ENCODE assay signal across 8 cellular contexts in genomic region chr3:113531826-113532697, GRCh38. TPM values are rescaled to one million over a fixed set of nuclear protein-coding genes. Genes with fewer than 3 reads are reported as not detected.
DNase-seq lines count a peak whose midpoint lies in the region; ATAC-seq, FAIRE-seq and TF ChIP-seq lines count a peak whose summit lies in the region.

Gene SIDT1, plus strand, starts transcription at chr3:113532555. Its CDS starts 467 bp downstream, at chr3:113533022.

- no peaks in the 10 kb centered on the region for H3K9me2 ChIP-seq in PC-9 (ENCODE audit: insufficient read depth)

- TF ChIP-seq CTCF in C4-2B (conservative IDR thresholded peaks at IDR 0.05) (peak; percentile 25; the same call in 1 of the 2 replicates), PC-9 (conservative IDR thresholded peaks at IDR 0.05) (no peak), heart right ventricle (IDR thresholded peaks at IDR 0.05) (peak in 1 of 9 donors; percentile 28)

- ATAC-seq in HG03439 (IDR thresholded peaks at IDR 0.05; ENCODE audit: unreplicated experiment) (peak; percentile 67), heart right ventricle (peak in 7 of 8 donors; percentile 51 to 73 (median 63))

- intact Hi-C loops in PC-9 (cut with micrococcal nuclease; ENCODE audit: unreplicated experiment) (loop anchor here (1.0 kb wide), 1 partner anchor 17 kb away; the partner anchor contains the start of gene SPICE1), heart right ventricle (cut with DNase I) (no loop called here)

- WGBS in heart right ventricle, 2 donors = 8 to 11% methylated on average over 18 of the region's 18 CpGs

- H3K4me3 ChIP-seq in PC-9 = peak within 1 kb of the TSS; percentile 64
- peak within 1 kb of the TSS; percentile 1 to 69 (median 61) for H3K4me3 ChIP-seq in heart right ventricle

- peak within 1 kb of the TSS; percentile 26; the same call in 1 of the 2 replicates for H3K27ac ChIP-seq in C4-2B
- peak within 1 kb of the TSS; percentile 33 for H3K27ac ChIP-seq in PC-9
- H3K27ac ChIP-seq in heart right ventricle = peak within 1 kb of the TSS in 6 of 10 donors; percentile 15 to 84 (median 34)

- peak; percentile 98 for FAIRE-seq in GM19239 (lab: Jason Lieb, UNC)

- no peaks in the 10 kb centered on the region for H3K27me3 ChIP-seq in PC-9 (ENCODE audit: insufficient read depth, low read depth)
- peaks cover 0 to 48% (median 37%) of the 10 kb centered on the region in 7 donors for H3K27me3 ChIP-seq in heart right ventricle

- POLR2A ChIA-PET in PC-9 (lab: Charles Lee; ENCODE audit: unreplicated experiment) = no interaction called here

- H3K4me1 ChIP-seq in PC-9 (replicated peaks; ENCODE audit: insufficient read depth) (peaks cover 32% of the 10 kb centered on the region), heart right ventricle (peaks cover 0 to 18% (median 13%) of the 10 kb centered on the region in 9 donors)

- BruUV-seq in PC-9 (replicated peaks; lab: Mats Ljungman, UMichigan) = no TSS peak

- peak within 1 kb of the TSS; percentile 80 for H2AFZ ChIP-seq in PC-9

- peak within 1 kb of the TSS; percentile 87 for H3K4me2 ChIP-seq in PC-9

- no peaks in the 10 kb centered on the region for H3K79me2 ChIP-seq in PC-9 (ENCODE audit: low read depth)

- CTCF ChIA-PET in PC-9 (lab: Charles Lee) = no interaction called here

- H3F3A ChIP-seq in PC-9 (ENCODE audit: insufficient read depth, low read depth) = peaks cover 16% of the 10 kb centered on the region

- DNase-seq in GM19239 (ENCODE audit: insufficient read length, low spot score) = no peak
- DNase-seq in PC-9 = peak; percentile 54 to 55
- DNase-seq in activated gamma-delta T cell treated with anti-CD3 and anti-CD28 coated beads, Interleukin-2, amount 50 U/mL, for 16 hours (ENCODE audit: low read depth) = peak; percentile 42
- DNase-seq in heart right ventricle = no peak
- DNase-seq in renal cortical epithelial cell (ENCODE audit: low read depth) = peak; percentile 29
- DNase-seq in putamen (ENCODE audit: low spot score) = no peak

- H3K9me3 ChIP-seq in PC-9 (ENCODE audit: insufficient read depth, low read depth) (no peaks in the 10 kb centered on the region), heart right ventricle (no peaks in the 10 kb centered on the region)

- H4K20me1 ChIP-seq in PC-9 (ENCODE audit: insufficient read depth) = no peaks in the 10 kb centered on the region

- H3K36me3 ChIP-seq in PC-9 (ENCODE audit: low read depth) = no peaks in the 10 kb centered on the region
- no peaks in the 10 kb centered on the region for H3K36me3 ChIP-seq in heart right ventricle

RNA-seq across cellular contexts. Expression of gene SIDT1, which starts in this region (rescaled TPM):
- total RNA-seq in PC-9 (2021) (1.2 and 3.3 TPM in 2 replicates), heart right ventricle (1 to 10 TPM in 5 of 10 donors, under 1 TPM in 5; 0.55 to 2.4 (median 0.97) TPM), renal cortical epithelial cell (under 0.01 and 0.52 TPM in 2 replicates)
- polyA plus RNA-seq in heart right ventricle = under 1 TPM; 0.32 to 0.66 TPM

Comparison
In these comparisons a context has a peak if more than half of its experiments do, and no peak if none do; other contexts are left out.
1. Peak in DNase-seq in renal cortical epithelial cell; RNA of the gene not detected or under 1 TPM.
2. DNase-seq: peak in PC-9 (2 of 2) and activated gamma-delta T cell treated with anti-CD3 and anti-CD28 coated beads, Interleukin-2, amount 50 U/mL, for 16 hours (single experiment); none in GM19239 (single experiment), heart right ventricle (0 of 2) and putamen (single experiment).
3. Peak in every context shown above with its lines, with median percentiles within 50 percentile points of each other: H3K27ac ChIP-seq.